24 cellular contexts compared by ENCODE assay signal in the genomic region with DNA sequence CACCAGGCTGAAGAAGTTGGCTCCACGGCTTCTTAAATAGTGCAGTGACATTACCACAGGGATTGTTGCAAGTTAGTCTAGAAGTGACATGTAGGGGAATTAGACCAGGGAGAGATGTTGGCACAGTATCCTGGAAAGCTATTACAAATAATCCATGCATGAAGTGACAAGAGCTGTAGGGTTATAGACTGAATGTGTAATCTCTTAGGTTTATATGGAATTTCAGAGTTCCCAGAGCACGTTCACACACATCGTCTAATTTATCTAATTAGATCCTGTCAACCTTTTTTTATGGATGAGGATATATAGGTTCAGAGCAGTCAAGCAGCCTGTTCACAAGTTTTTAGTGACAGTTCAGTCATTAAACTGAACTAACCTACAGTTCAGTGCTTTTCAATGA. TPM values are rescaled to one million over a fixed set of nuclear protein-coding genes. Genes with fewer than 3 reads are reported as not detected.
DNase-seq lines count a peak whose midpoint lies in the region; ATAC-seq and TF ChIP-seq lines count a peak whose summit lies in the region.
"Had no signal": no experiment of that assay in that cellular context is flagged by ENCODE, and none has a peak within 500 bp of the region (broad histone marks: within the 10 kb centered on the region; RNA-seq: fewer than 3 reads in every experiment).

No MANE protein-coding gene starts in this region.

- H3K4me1 Mint-ChIP-seq in activated naive CD8-positive, alpha-beta T cell treated with anti-CD3 and anti-CD28 coated beads for 36 hours: peaks cover 70% of the 10 kb centered on the region
- H3K4me1 Mint-ChIP-seq in natural killer cell treated with Interleukin-12 subunit alpha and Interleukin-12 subunit beta and Interleukin-15 and Interleukin-18, amount 100 ng/mL, for 72 hours (ENCODE audit: low read depth in 2 of 2): peaks cover 63 to 64% of the 10 kb centered on the region in 2 donors

- no peak for TF ChIP-seq POLR2A in GM18505 (IDR thresholded peaks at IDR 0.05; ENCODE audit: borderline replicate concordance, extremely low read depth, insufficient read depth, insufficient read length)

- H3K27ac Mint-ChIP-seq in activated naive CD8-positive, alpha-beta T cell treated with anti-CD3 and anti-CD28 coated beads for 36 hours: peak overlapping the region; percentile 76
- peak overlapping the region in 1 of 2 donors; percentile 3 for H3K27ac Mint-ChIP-seq in natural killer cell treated with Interleukin-12 subunit alpha and Interleukin-12 subunit beta and Interleukin-15 and Interleukin-18, amount 100 ng/mL, for 72 hours
- H3K27ac Mint-ChIP-seq: stimulated activated memory B cell treated with anti-CD40 and anti-IgM and Interleukin-4, amounts not matched to agents 10 μg/mL and 1 μg/mL and 100 μg/mL, for 72 hours had no signal

- DNase-seq in NCI-H82 (lab: John Stamatoyannopoulos, UW) (peak; percentile 10), NCI-H82 treated with DMSO at 0.1 percent for 48 hours (lab: John Stamatoyannopoulos, UW; ENCODE audit: unreplicated experiment) (no peak), DMS79 (lab: John Stamatoyannopoulos, UW) (peak; percentile 34), putamen (ENCODE audit: low spot score) (no peak)
- no peak for DNase-seq in activated naive CD8-positive, alpha-beta T cell treated with anti-CD3 and anti-CD28 coated beads for 36 hours
- no peak for DNase-seq in natural killer cell treated with Interleukin-12 subunit alpha and Interleukin-12 subunit beta and Interleukin-15 and Interleukin-18, amount 100 ng/mL, for 72 hours (ENCODE audit: low spot score)
- DNase-seq: activated CD4-positive, alpha-beta T cell treated with anti-CD3 and anti-CD28 coated beads for 4 hours; activated gamma-delta T cell treated with Interleukin-2 at 50 U/mL for 16 hours; activated T-cell treated with anti-CD3 and anti-CD28 coated beads, Interleukin-2, amount 50 U/mL, for 4 hours; brain microvascular endothelial cell; CD8-positive, alpha-beta T cell; dorsolateral prefrontal cortex; esophagus squamous epithelium; foreskin keratinocyte; KBM-7; kidney glomerular epithelial cell; naive thymus-derived CD8-positive, alpha-beta T cell; NCI-H1092; NCI-H2029 treated with DMSO at 0.1 percent for 48 hours; stimulated activated CD4-positive, alpha-beta T cell treated with anti-CD3 and anti-CD28 coated beads, Interleukin-15, amount 100 ng/mL, for 24 hours; T1000 had no signal

- no peaks in the 10 kb centered on the region for H3K27me3 Mint-ChIP-seq in activated naive CD8-positive, alpha-beta T cell treated with anti-CD3 and anti-CD28 coated beads for 36 hours
- H3K27me3 Mint-ChIP-seq in natural killer cell treated with Interleukin-12 subunit alpha and Interleukin-12 subunit beta and Interleukin-15 and Interleukin-18, amount 100 ng/mL, for 72 hours: no peaks in the 10 kb centered on the region
- H3K27me3 Mint-ChIP-seq: naive thymus-derived CD8-positive, alpha-beta T cell; stimulated activated memory B cell treated with anti-CD40 and anti-IgM and Interleukin-4, amounts not matched to agents 10 μg/mL and 1 μg/mL and 100 μg/mL, for 72 hours had no signal

- no peak overlapping the region for H3K4me3 Mint-ChIP-seq in activated naive CD8-positive, alpha-beta T cell treated with anti-CD3 and anti-CD28 coated beads for 36 hours
- peak overlapping the region; percentile 10 for H3K4me3 Mint-ChIP-seq in natural killer cell treated with Interleukin-12 subunit alpha and Interleukin-12 subunit beta and Interleukin-15 and Interleukin-18, amount 100 ng/mL, for 72 hours
- H3K4me3 Mint-ChIP-seq: activated T-cell treated with anti-CD3 and anti-CD28 coated beads, Interleukin-2, amount 50 U/mL, for 4 hours; CD8-positive, alpha-beta T cell; stimulated activated memory B cell treated with anti-CD40 and anti-IgM and Interleukin-4, amounts not matched to agents 10 μg/mL and 1 μg/mL and 100 μg/mL, for 72 hours had no signal

- peaks cover 75% of the 10 kb centered on the region for H3K36me3 Mint-ChIP-seq in activated naive CD8-positive, alpha-beta T cell treated with anti-CD3 and anti-CD28 coated beads for 36 hours
- peaks cover 14% of the 10 kb centered on the region for H3K36me3 Mint-ChIP-seq in natural killer cell treated with Interleukin-12 subunit alpha and Interleukin-12 subunit beta and Interleukin-15 and Interleukin-18, amount 100 ng/mL, for 72 hours

- no peak for ATAC-seq in natural killer cell treated with Interleukin-12 subunit alpha and Interleukin-12 subunit beta and Interleukin-15 and Interleukin-18, amount 100 ng/mL, for 72 hours
- ATAC-seq in HG03280 (IDR thresholded peaks at IDR 0.05; ENCODE audit: unreplicated experiment) (no peak), GM18505 (IDR thresholded peaks at IDR 0.05; ENCODE audit: unreplicated experiment) (no peak)
- ATAC-seq: activated T-cell treated with anti-CD3 and anti-CD28 coated beads, Interleukin-2, amount 50 U/mL, for 4 hours; CD8-positive, alpha-beta T cell; foreskin keratinocyte; naive thymus-derived CD8-positive, alpha-beta T cell; stimulated activated memory B cell treated with anti-CD40 and anti-IgM and Interleukin-4, amounts not matched to agents 10 μg/mL and 1 μg/mL and 100 μg/mL, for 72 hours had no signal

- peaks cover 3% of the 10 kb centered on the region for H3K9me3 Mint-ChIP-seq in activated naive CD8-positive, alpha-beta T cell treated with anti-CD3 and anti-CD28 coated beads for 36 hours
- H3K9me3 Mint-ChIP-seq in natural killer cell treated with Interleukin-12 subunit alpha and Interleukin-12 subunit beta and Interleukin-15 and Interleukin-18, amount 100 ng/mL, for 72 hours: no peaks in the 10 kb centered on the region
- H3K9me3 Mint-ChIP-seq: activated T-cell treated with anti-CD3 and anti-CD28 coated beads, Interleukin-2, amount 50 U/mL, for 4 hours; CD8-positive, alpha-beta T cell; stimulated activated memory B cell treated with anti-CD40 and anti-IgM and Interleukin-4, amounts not matched to agents 10 μg/mL and 1 μg/mL and 100 μg/mL, for 72 hours had no signal

RNA-seq across cellular contexts. Expression of gene APH1B, which starts 37.3 kb away (rescaled TPM):
- total RNA-seq in activated naive CD8-positive, alpha-beta T cell treated with anti-CD3 and anti-CD28 coated beads for 36 hours: 1 to 10 TPM; 9.3 to 9.4 TPM
- total RNA-seq in natural killer cell treated with Interleukin-12 subunit alpha and Interleukin-12 subunit beta and Interleukin-15 and Interleukin-18, amount 100 ng/mL, for 72 hours: 10 to 100 TPM in 1 of 2 donors, 1 to 10 TPM in 1; 8.7 to 14.7 TPM

RNA-seq across cellular contexts. Expression of gene RAB8B, which starts 50.7 kb away (rescaled TPM):
- total RNA-seq in activated naive CD8-positive, alpha-beta T cell treated with anti-CD3 and anti-CD28 coated beads for 36 hours: 100 to 1,000 TPM; 231 to 239 TPM
- 100 to 1,000 TPM in 1 of 2 donors, 10 to 100 TPM in 1; 49.1 to 113 TPM for total RNA-seq in natural killer cell treated with Interleukin-12 subunit alpha and Interleukin-12 subunit beta and Interleukin-15 and Interleukin-18, amount 100 ng/mL, for 72 hours

Comparison
In these comparisons a context has a peak if more than half of its experiments do, and no peak if none do; other contexts are left out.
1. DNase-seq: peak in NCI-H82 (single experiment) and DMS79 (single experiment); none in NCI-H82 treated with DMSO at 0.1 percent for 48 hours (single experiment), activated naive CD8-positive, alpha-beta T cell treated with anti-CD3 and anti-CD28 coated beads for 36 hours (single experiment), natural killer cell treated with Interleukin-12 subunit alpha and Interleukin-12 subunit beta and Interleukin-15 and Interleukin-18, amount 100 ng/mL, for 72 hours (single experiment) and putamen (single experiment).